Comparison of ENCODE assay signal across 8 cellular contexts in genomic region chr1:60913708-60914107, GRCh38.
DNase-seq lines count a peak whose midpoint lies in the region; TF ChIP-seq lines count a peak whose summit lies in the region.
"Not testable (repeated sequence)": the region's sequence is repeated elsewhere in the genome, so short reads cannot be mapped to it uniquely, and the experiment has no call there.

No MANE protein-coding gene starts in this region.

- not testable (repeated sequence) for H3K9me2 ChIP-seq in GM23248 (ENCODE audit: insufficient read depth)

- H3K9me3 Mint-ChIP-seq in endothelial cell (ENCODE audit: unreplicated experiment); neural progenitor cell: not testable (repeated sequence)

- not testable (repeated sequence) for H2AFZ ChIP-seq in GM23248; neural progenitor cell (replicated peaks)

- not testable (repeated sequence) for H3F3A ChIP-seq in GM23248 (ENCODE audit: insufficient read depth); neural progenitor cell (ENCODE audit: low read depth)

- not testable (repeated sequence) for H3K79me2 ChIP-seq in GM23248 (ENCODE audit: insufficient read depth); neural progenitor cell (ENCODE audit: low read depth)

- not testable (repeated sequence) for H3K4me3 Mint-ChIP-seq in endothelial cell (ENCODE audit: unreplicated experiment); neural progenitor cell

- H3K36me3 ChIP-seq in GM23248 (ENCODE audit: low read depth); neural progenitor cell: not testable (repeated sequence)

- not testable (repeated sequence) for H3K9me3 ChIP-seq in GM23248 (ENCODE audit: low read depth); neural progenitor cell (ENCODE audit: low read depth)

- not testable (repeated sequence) for H3K4me2 ChIP-seq in GM23248 (ENCODE audit: unreplicated experiment); neural progenitor cell

- H3K27ac ChIP-seq in GM23248, neural progenitor cell: not testable (repeated sequence)

- H3K27me3 Mint-ChIP-seq in endothelial cell (ENCODE audit: unreplicated experiment), result not testable (repeated sequence)
- H3K27me3 Mint-ChIP-seq in neural progenitor cell (ENCODE audit: insufficient read depth, low read depth), result peaks cover 21% of the 10 kb centered on the region

- not testable (repeated sequence) for TF ChIP-seq CTCF in endothelial cell (IDR thresholded peaks at IDR 0.05; ENCODE audit: unreplicated experiment); fibroblast of mammary gland (conservative IDR thresholded peaks at IDR 0.05; ENCODE audit: control insufficient read depth, insufficient read depth, low read depth, low read length); neural progenitor cell (IDR thresholded peaks at IDR 0.05)

- peak; percentile 25 for DNase-seq in EH (ENCODE audit: low read depth)
- peak; percentile 12 for DNase-seq in GM23248
- peak; percentile 44 for DNase-seq in HT1080 (ENCODE audit: low read depth)
- DNase-seq in NCI-H226, result peak; percentile 6
- DNase-seq in endothelial cell (ENCODE audit: low spot score); neural progenitor cell (ENCODE audit: low spot score): not testable (repeated sequence)
- peak; percentile 6 for DNase-seq in fibroblast of mammary gland (ENCODE audit: low read depth)
- peak; percentile 35 for DNase-seq in foreskin melanocyte

- H3K27ac Mint-ChIP-seq in endothelial cell (ENCODE audit: unreplicated experiment), result peak overlapping the region; percentile 22
- peak overlapping the region; percentile 2 for H3K27ac Mint-ChIP-seq in neural progenitor cell

- in situ Hi-C loops in GM23248 (cut with MboI), result not testable (repeated sequence)

- H3K9ac ChIP-seq in GM23248, neural progenitor cell: not testable (repeated sequence)

- H3K4me1 ChIP-seq in GM23248 (ENCODE audit: insufficient read depth), result not testable (repeated sequence)
- peaks cover 37% of the 10 kb centered on the region for H3K4me1 ChIP-seq in neural progenitor cell

- not testable (repeated sequence) for H3K36me3 Mint-ChIP-seq in endothelial cell (ENCODE audit: low read depth, unreplicated experiment); neural progenitor cell

- not testable (repeated sequence) for H4K20me1 ChIP-seq in GM23248 (ENCODE audit: insufficient read depth); neural progenitor cell (ENCODE audit: low read depth)

- not testable (repeated sequence) for H3K27me3 ChIP-seq in GM23248 (replicated peaks; ENCODE audit: insufficient read depth)
- H3K27me3 ChIP-seq in neural progenitor cell, result peaks cover 34% of the 10 kb centered on the region

- peaks cover 26% of the 10 kb centered on the region for H3K4me1 Mint-ChIP-seq in endothelial cell (ENCODE audit: unreplicated experiment)
- H3K4me1 Mint-ChIP-seq in neural progenitor cell, result peaks cover 30% of the 10 kb centered on the region

- 16 to 19% methylated on average over 2 of the region's 2 CpGs for WGBS in GM23248 (ENCODE audit: low coverage in 1 of 2, low lambda C conversion rate in 2 of 2, missing lambda C conversion rate in 2 of 2), 2 experiments

- not testable (repeated sequence) for H3K4me3 ChIP-seq in GM23248; fibroblast of mammary gland (ENCODE audit: control insufficient read depth, low read depth, low read length); neural progenitor cell
